In the genomic region with DNA sequence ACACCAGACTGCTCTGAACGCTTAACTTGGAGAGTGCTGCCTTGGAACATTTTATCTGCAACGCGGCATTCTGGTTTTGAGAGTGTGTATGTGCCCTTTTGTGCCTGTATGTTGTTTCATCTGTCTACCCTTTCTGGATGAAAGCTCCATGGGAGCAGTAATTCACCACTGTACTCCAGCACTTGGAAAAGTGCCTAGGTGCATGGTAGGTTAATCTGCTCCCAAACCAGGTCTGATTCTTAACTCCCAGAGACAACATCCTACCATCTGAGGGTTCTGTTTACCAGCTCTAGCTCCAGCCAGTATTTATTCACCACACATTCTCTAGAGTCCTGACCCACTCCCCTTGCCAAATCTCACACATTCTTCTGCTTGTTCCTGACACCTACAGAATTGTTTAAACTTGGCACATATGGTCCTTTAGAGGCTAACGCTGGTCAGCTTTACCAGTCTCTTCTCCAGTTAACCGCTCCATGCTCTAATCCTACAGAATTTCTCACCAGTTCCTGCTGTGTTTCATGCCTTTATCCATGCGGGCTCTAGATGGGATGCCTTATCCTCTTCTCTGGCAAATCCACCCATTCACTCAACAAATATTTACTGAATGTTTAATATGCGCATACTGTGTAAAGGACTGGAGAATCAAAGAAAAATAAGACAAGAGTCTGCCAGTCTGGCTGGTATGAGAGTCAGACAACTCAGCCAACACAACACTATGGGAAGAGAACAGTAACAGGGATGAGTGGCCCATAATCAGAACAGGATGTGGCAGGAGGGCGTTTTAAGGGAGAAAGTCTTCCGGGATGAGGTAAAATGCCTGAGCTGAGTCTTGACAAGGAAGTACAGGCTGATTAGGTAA, we compare ENCODE assay signal across 9 cellular contexts. TPM values are rescaled to one million over a fixed set of nuclear protein-coding genes. Genes with fewer than 3 reads are reported as not detected.
DNase-seq lines count a peak whose midpoint lies in the region; ATAC-seq and TF ChIP-seq lines count a peak whose summit lies in the region.
"Had no signal": no experiment of that assay in that cellular context is flagged by ENCODE, and none has a peak within 500 bp of the region (broad histone marks: within the 10 kb centered on the region; RNA-seq: fewer than 3 reads in every experiment).

No MANE protein-coding gene starts in this region.

- DNase-seq in AG20443 (ENCODE audit: low spot score) (peak; percentile 64), cerebellar cortex (ENCODE audit: low spot score) (peak; percentile 27), left lobe of liver (ENCODE audit: low spot score) (no peak), posterior vena cava (ENCODE audit: low spot score) (no peak), transverse colon (no peak)
- DNase-seq: midbrain had no signal

- in situ Hi-C loops in transverse colon (cut with MboI; ENCODE audit: low pct_ligation_motif_present in 1 of 4, low pct_unique_long_range_greater_than_20kb in 1 of 4, low sequenced_read_pairs in 3 of 4): no loop called here

- H3K4me3 ChIP-seq in HEK293 (ENCODE audit: low read depth, low read length) (no peak overlapping the region), transverse colon (no peak overlapping the region)

- no peaks in the 10 kb centered on the region for H3K27me3 ChIP-seq in transverse colon

- no peak for TF ChIP-seq POLR2A in transverse colon (IDR thresholded peaks at IDR 0.05)

- no peak for TF ChIP-seq CTCF in HEK293 (tag by site-specific recombination; IDR thresholded peaks at IDR 0.05)
- no peak for TF ChIP-seq CTCF in transverse colon (IDR thresholded peaks at IDR 0.05)

- H3K4me1 ChIP-seq in HEK293 (ENCODE audit: control insufficient read depth, insufficient read depth, low read length) (no peaks in the 10 kb centered on the region; the same call in 1 of the 2 replicates), transverse colon (peaks cover 0 to 14% (median 6%) of the 10 kb centered on the region in 4 donors)

- intact Hi-C loops in posterior vena cava (cut with DNase I): no loop called here
- intact Hi-C loops in transverse colon (cut with DNase I; ENCODE audit: low total_unique reads): no loop called here

- 68 to 82% methylated on average over 7 to 9 of the region's 9 CpGs for WGBS in transverse colon (ENCODE audit: low coverage in 1 of 2), 2 donors

- POLR2A ChIA-PET in HEK293 (lab: Yijun Ruan, JAX): no interaction called here

- H3K27ac ChIP-seq in HEK293 (ENCODE audit: extremely low read depth, low read depth, low read length) (no peak overlapping the region), transverse colon (peak overlapping the region in 1 of 4 donors; percentile 23)

- ATAC-seq in left lobe of liver (peak; percentile 42), GM21717 (IDR thresholded peaks at IDR 0.05; ENCODE audit: unreplicated experiment) (no peak), HG03460 (IDR thresholded peaks at IDR 0.05; ENCODE audit: unreplicated experiment) (no peak)

- CTCF ChIA-PET in HEK293 (lab: Yijun Ruan, JAX): no interaction called here

- no peaks in the 10 kb centered on the region for H3K9me3 ChIP-seq in HEK293 (ENCODE audit: control insufficient read depth, insufficient read depth, low read depth, low read length)
- H3K9me3 ChIP-seq in transverse colon: no peaks in the 10 kb centered on the region

- TF ChIP-seq EP300 in transverse colon (IDR thresholded peaks at IDR 0.05; ENCODE audit: low read depth): no peak

- H3K36me3 ChIP-seq in HEK293 (ENCODE audit: control insufficient read depth in 2 of 2, insufficient read depth in 1 of 2, low read length in 2 of 2): peaks cover 0 to 19% of the 10 kb centered on the region in 2 experiments; a peak in 1 of 3 replicates
- H3K36me3 ChIP-seq in transverse colon: no peaks in the 10 kb centered on the region

TF ChIP-seq in HEK293, 187 proteins besides CTCF, POLR2A, EP300 and RAD21:
- TF ChIP-seq GFI1B (tag by site-specific recombination; IDR thresholded peaks at IDR 0.05) (no peak), TRIM28 (IDR thresholded peaks at IDR 0.05; ENCODE audit: borderline replicate concordance, low read length) (0 out of 2 replicates have a peak, but pooled peaks have one; percentile 43), ZNF398 (tag by site-specific recombination; IDR thresholded peaks at IDR 0.05) (no peak), ZNF274 (IDR thresholded peaks at IDR 0.05; ENCODE audit: low read length) (no peak), ZNF274 (tag by site-specific recombination; IDR thresholded peaks at IDR 0.05; ENCODE audit: borderline replicate concordance) (no peak)
- TF ChIP-seq, protein P1, sequence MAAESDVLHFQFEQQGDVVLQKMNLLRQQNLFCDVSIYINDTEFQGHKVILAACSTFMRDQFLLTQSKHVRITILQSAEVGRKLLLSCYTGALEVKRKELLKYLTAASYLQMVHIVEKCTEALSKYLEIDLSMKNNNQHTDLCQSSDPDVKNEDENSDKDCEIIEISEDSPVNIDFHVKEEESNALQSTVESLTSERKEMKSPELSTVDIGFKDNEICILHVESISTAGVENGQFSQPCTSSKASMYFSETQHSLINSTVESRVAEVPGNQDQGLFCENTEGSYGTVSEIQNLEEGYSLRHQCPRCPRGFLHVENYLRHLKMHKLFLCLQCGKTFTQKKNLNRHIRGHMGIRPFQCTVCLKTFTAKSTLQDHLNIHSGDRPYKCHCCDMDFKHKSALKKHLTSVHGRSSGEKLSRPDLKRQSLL (tag by site-specific recombination; IDR thresholded peaks at IDR 0.05): no peak

RNA-seq across cellular contexts. Expression of gene MTPN, which starts 46.4 kb away (rescaled TPM):
- total RNA-seq in left lobe of liver (29.5 TPM), posterior vena cava (10 to 100 TPM; 89.3 to 95.0 TPM), transverse colon (10 to 100 TPM; 44.9 to 71.7 (median 65.5) TPM)

Comparison
In these comparisons a context has a peak if more than half of its experiments do, and no peak if none do; other contexts are left out.
1. DNase-seq: peak in AG20443 (single experiment) and cerebellar cortex (single experiment); none in left lobe of liver (single experiment), posterior vena cava (single experiment) and transverse colon (single experiment).